In genomic region chr20:10611357-10611756, GRCh38 we compare ENCODE assay signal across 8 cellular contexts.
DNase-seq lines count a peak whose midpoint lies in the region; ATAC-seq and TF ChIP-seq lines count a peak whose summit lies in the region.

No MANE protein-coding gene starts in this region.

- no peak overlapping the region for H3K4me3 Mint-ChIP-seq in activated T-helper 17 cell treated with anti-CD3 and anti-CD28 coated beads, Interleukin-2, amount 50 U/mL, for 72 hours

- H3K9me3 Mint-ChIP-seq in activated T-helper 17 cell treated with anti-CD3 and anti-CD28 coated beads, Interleukin-2, amount 50 U/mL, for 72 hours = no peaks in the 10 kb centered on the region

- TF ChIP-seq CTCF in AG09309 (IDR thresholded peaks at IDR 0.05; ENCODE audit: control insufficient read depth, insufficient read depth, low read depth, low read length, missing control alignments) = peak; percentile 64
- peak; percentile 85 for TF ChIP-seq CTCF in choroid plexus epithelial cell (conservative IDR thresholded peaks at IDR 0.05; ENCODE audit: low read depth, low read length)

- DNase-seq in AG09309 (ENCODE audit: low read depth) = no peak
- DNase-seq in Jurkat, Clone E6-1 (ENCODE audit: low read depth, low spot score) = peak; percentile 29
- DNase-seq in choroid plexus epithelial cell (ENCODE audit: low read depth) = peak; percentile 86
- DNase-seq in myocyte (ENCODE audit: low read depth) = peak; percentile 53
- no peak for DNase-seq in stimulated activated CD8-positive, alpha-beta memory T cell treated with anti-CD3 and anti-CD28 coated beads, Interleukin-4, amount 100 ng/mL, for 48 hours
- DNase-seq in NCI-H128 (lab: John Stamatoyannopoulos, UW; ENCODE audit: unreplicated experiment) = no peak

- H3K36me3 Mint-ChIP-seq in activated T-helper 17 cell treated with anti-CD3 and anti-CD28 coated beads, Interleukin-2, amount 50 U/mL, for 72 hours (ENCODE audit: low read depth) = peaks cover 25% of the 10 kb centered on the region

- no peak overlapping the region for H3K4me3 ChIP-seq in AG09309 (ENCODE audit: control insufficient read depth, low read depth, low read length)
- no peak overlapping the region for H3K4me3 ChIP-seq in Jurkat, Clone E6-1 (ENCODE audit: low read length)
- no peak overlapping the region for H3K4me3 ChIP-seq in choroid plexus epithelial cell (ENCODE audit: low read depth, low read length)

- no peaks in the 10 kb centered on the region for H3K27me3 Mint-ChIP-seq in activated T-helper 17 cell treated with anti-CD3 and anti-CD28 coated beads, Interleukin-2, amount 50 U/mL, for 72 hours

- ATAC-seq in GM19023 (IDR thresholded peaks at IDR 0.05; ENCODE audit: unreplicated experiment) = peak; percentile 84
- ATAC-seq in activated T-helper 17 cell treated with anti-CD3 and anti-CD28 coated beads, Interleukin-2, amount 50 U/mL, for 72 hours (replicated peaks) = no peak

- H3K27ac Mint-ChIP-seq in activated T-helper 17 cell treated with anti-CD3 and anti-CD28 coated beads, Interleukin-2, amount 50 U/mL, for 72 hours = no peak overlapping the region

- H3K4me1 Mint-ChIP-seq in activated T-helper 17 cell treated with anti-CD3 and anti-CD28 coated beads, Interleukin-2, amount 50 U/mL, for 72 hours = no peaks in the 10 kb centered on the region

Comparison
In these comparisons a context has a peak if more than half of its experiments do, and no peak if none do; other contexts are left out.
1. DNase-seq: peak in Jurkat, Clone E6-1 (single experiment), choroid plexus epithelial cell (single experiment) and myocyte (single experiment); none in AG09309 (single experiment), stimulated activated CD8-positive, alpha-beta memory T cell treated with anti-CD3 and anti-CD28 coated beads, Interleukin-4, amount 100 ng/mL, for 48 hours (single experiment) and NCI-H128 (single experiment).